In the genomic region with DNA sequence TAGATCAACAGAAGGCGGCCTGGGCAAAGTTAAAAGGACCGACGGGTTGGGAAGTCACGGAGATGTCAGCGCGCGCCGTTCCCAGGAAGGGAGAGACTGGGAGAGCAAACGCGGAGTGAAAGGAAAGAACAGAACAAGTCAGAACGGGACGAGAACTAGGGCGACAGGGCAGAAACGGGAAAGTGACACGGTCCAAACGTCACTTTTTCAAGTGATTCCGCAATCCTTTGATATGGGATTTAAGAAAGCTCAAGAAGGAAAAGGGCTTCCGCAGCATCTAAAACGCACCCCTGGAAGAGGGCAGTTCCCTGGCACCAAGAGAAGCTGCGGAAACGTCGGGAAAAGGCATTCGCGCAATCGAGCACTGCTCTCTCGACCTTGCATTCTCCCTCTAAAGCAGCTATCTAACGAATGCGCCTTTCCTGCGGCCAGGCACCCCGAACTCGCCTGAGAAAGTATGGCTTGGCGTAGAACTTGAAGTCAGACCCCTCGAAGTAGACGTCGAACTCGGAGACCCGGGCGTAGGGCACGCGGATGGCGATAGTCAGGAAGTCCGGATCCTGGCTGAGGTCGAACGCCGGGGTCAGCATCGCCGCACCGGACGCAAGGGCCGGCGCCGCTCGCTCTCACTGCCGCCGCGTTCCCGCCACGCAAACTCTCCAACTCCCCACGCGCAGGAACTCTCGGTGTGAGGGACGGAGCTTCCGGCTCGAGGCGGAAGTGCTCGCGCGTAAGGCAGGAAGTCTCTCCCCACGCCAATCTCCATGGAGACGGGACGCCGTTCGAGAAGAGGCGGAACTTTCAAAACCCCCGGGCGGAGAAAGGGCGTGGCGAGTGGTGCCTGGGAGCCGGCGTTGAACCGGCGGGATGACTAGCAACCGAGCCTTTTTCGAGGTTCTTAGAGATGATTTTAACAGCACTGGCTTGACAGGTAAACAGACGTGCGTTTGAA, we compare ENCODE assay signal across 8 cellular contexts. TPM values are rescaled to one million over a fixed set of nuclear protein-coding genes. Genes with fewer than 3 reads are reported as not detected.
DNase-seq lines count a peak whose midpoint lies in the region; ATAC-seq and TF ChIP-seq lines count a peak whose summit lies in the region.

A gene (minus strand): TSS at position 695 of the 952 bp plus-strand sequence. CDS start 105 bp downstream, at position 590.

- TF ChIP-seq CTCF in GM10248 (IDR thresholded peaks at IDR 0.05; ENCODE audit: control extremely low read depth, extremely low read depth, low read depth, missing control alignments) (no peak), NB4 (IDR thresholded peaks at IDR 0.05; ENCODE audit: low read depth, low read length) (no peak)

- CTCF ChIA-PET in GM10248 (lab: Yijun Ruan, JAX): interaction anchor here (1.1 to 4.5 kb wide), 6 partner anchors 10 to 973 kb away, joined by 3 to 30 read pairs (median 4); no protein-coding TSS in a partner anchor

- peak; percentile 92 for DNase-seq in GM10248 (ENCODE audit: extremely low spot score)
- DNase-seq in NB4 (ENCODE audit: low read depth): peak; percentile 94
- DNase-seq in SKM-1 (lab: John Stamatoyannopoulos, UW; ENCODE audit: unreplicated experiment): peak; percentile 72
- peak; percentile 93 for DNase-seq in glomerular visceral epithelial cell (ENCODE audit: extremely low spot score)
- peak; percentile 88 for DNase-seq in occipital lobe (lab: John Stamatoyannopoulos, UW)

- H3K27ac ChIP-seq in temporal lobe (ENCODE audit: low read depth, low read length): no peak within 1 kb of the TSS

- H3K27ac Mint-ChIP-seq in activated naive CD4-positive, alpha-beta T cell treated with anti-CD3 and anti-CD28 coated beads, Interleukin-2, amount 50 U/mL, for 24 hours: peak within 1 kb of the TSS; percentile 96

- peak; percentile 96 for ATAC-seq in HG02571 (IDR thresholded peaks at IDR 0.05; ENCODE audit: unreplicated experiment)

- H3K4me3 Mint-ChIP-seq in activated naive CD4-positive, alpha-beta T cell treated with anti-CD3 and anti-CD28 coated beads, Interleukin-2, amount 50 U/mL, for 24 hours: peak within 1 kb of the TSS; percentile 99

- H3K9me3 Mint-ChIP-seq in activated naive CD4-positive, alpha-beta T cell treated with anti-CD3 and anti-CD28 coated beads, Interleukin-2, amount 50 U/mL, for 24 hours: no peaks in the 10 kb centered on the region

- no peaks in the 10 kb centered on the region for H3K27me3 Mint-ChIP-seq in activated naive CD4-positive, alpha-beta T cell treated with anti-CD3 and anti-CD28 coated beads, Interleukin-2, amount 50 U/mL, for 24 hours

- peak; percentile 61 for TF ChIP-seq POLR2A in NB4 (IDR thresholded peaks at IDR 0.05; ENCODE audit: extremely low read depth, insufficient read length)

- H3K4me3 ChIP-seq in NB4 (ENCODE audit: low read depth, low read length): peak within 1 kb of the TSS; percentile 82

- H3K4me1 Mint-ChIP-seq in activated naive CD4-positive, alpha-beta T cell treated with anti-CD3 and anti-CD28 coated beads, Interleukin-2, amount 50 U/mL, for 24 hours: peaks cover 61% of the 10 kb centered on the region

- POLR2A ChIA-PET in GM10248 (lab: Yijun Ruan, JAX): no interaction called here

- peaks cover 9% of the 10 kb centered on the region for H3K36me3 Mint-ChIP-seq in activated naive CD4-positive, alpha-beta T cell treated with anti-CD3 and anti-CD28 coated beads, Interleukin-2, amount 50 U/mL, for 24 hours

RNA-seq across cellular contexts. Expression of the gene that starts here (rescaled TPM):
- 24.8 TPM for total RNA-seq in occipital lobe
- total RNA-seq in temporal lobe: 13.3 TPM
